ENCODE assay signal across 8 cellular contexts in genomic region chr17:7133424-7133823, GRCh38. TPM values are rescaled to one million over a fixed set of nuclear protein-coding genes. Genes with fewer than 3 reads are reported as not detected.
DNase-seq lines count a peak whose midpoint lies in the region; ATAC-seq and TF ChIP-seq lines count a peak whose summit lies in the region.

No MANE protein-coding gene starts in this region.

- H3K27ac Mint-ChIP-seq in CD4-positive, alpha-beta T cell: peak overlapping the region; percentile 88
- peak overlapping the region; percentile 81 for H3K27ac Mint-ChIP-seq in activated T-helper 1 cell treated with anti-CD3 and anti-CD28 coated beads, Interleukin-12 subunit alpha, Interleukin-12 subunit beta, Interleukin-2, Interleukin-4 antibody, amounts not matched to agents 30 ng/mL and 10 ng/mL and 1 ng/mL, durations not matched to agents 14 hours and 24 hours and 36 hours
- peak overlapping the region; percentile 80 for H3K27ac Mint-ChIP-seq in stimulated activated effector memory CD8-positive, alpha-beta T cell treated with anti-CD3 and anti-CD28 coated beads, Interleukin-12 subunit alpha, Interleukin-12 subunit beta, amount 100 ng/mL, for 72 hours

- peak overlapping the region; percentile 66 for H3K4me3 Mint-ChIP-seq in CD4-positive, alpha-beta T cell
- H3K4me3 Mint-ChIP-seq in activated T-helper 1 cell treated with anti-CD3 and anti-CD28 coated beads, Interleukin-12 subunit alpha, Interleukin-12 subunit beta, Interleukin-2, Interleukin-4 antibody, amounts not matched to agents 30 ng/mL and 10 ng/mL and 1 ng/mL, durations not matched to agents 14 hours and 24 hours and 36 hours: peak overlapping the region; percentile 54
- H3K4me3 Mint-ChIP-seq in stimulated activated effector memory CD8-positive, alpha-beta T cell treated with anti-CD3 and anti-CD28 coated beads, Interleukin-12 subunit alpha, Interleukin-12 subunit beta, amount 100 ng/mL, for 72 hours: peak overlapping the region; percentile 60

- intact Hi-C loops in CD4-positive, alpha-beta T cell (cut with DNase I, micrococcal nuclease): no loop called here
- intact Hi-C loops in activated T-helper 1 cell treated with anti-CD3 and anti-CD28 coated beads, Interleukin-12 subunit alpha, Interleukin-12 subunit beta, Interleukin-2, Interleukin-4 antibody, amounts not matched to agents 30 ng/mL and 10 ng/mL and 1 ng/mL, durations not matched to agents 14 hours and 24 hours and 36 hours (cut with micrococcal nuclease): no loop called here

- POLR2A ChIA-PET in CD4-positive, alpha-beta T cell (lab: Charles Lee): interaction anchor here (1.2 to 3.2 kb wide), 5 partner anchors 81 to 118 kb away, joined by 3 to 51 read pairs (median 5); partner anchors contain the start of gene SLC16A13

- H3K36me3 Mint-ChIP-seq in CD4-positive, alpha-beta T cell (ENCODE audit: low read depth): no peaks in the 10 kb centered on the region
- H3K36me3 Mint-ChIP-seq in activated T-helper 1 cell treated with anti-CD3 and anti-CD28 coated beads, Interleukin-12 subunit alpha, Interleukin-12 subunit beta, Interleukin-2, Interleukin-4 antibody, amounts not matched to agents 30 ng/mL and 10 ng/mL and 1 ng/mL, durations not matched to agents 14 hours and 24 hours and 36 hours (ENCODE audit: low read depth): peaks cover 1% of the 10 kb centered on the region
- no peaks in the 10 kb centered on the region for H3K36me3 Mint-ChIP-seq in stimulated activated effector memory CD8-positive, alpha-beta T cell treated with anti-CD3 and anti-CD28 coated beads, Interleukin-12 subunit alpha, Interleukin-12 subunit beta, amount 100 ng/mL, for 72 hours

- H3K9me3 Mint-ChIP-seq in CD4-positive, alpha-beta T cell: no peaks in the 10 kb centered on the region
- H3K9me3 Mint-ChIP-seq in activated T-helper 1 cell treated with anti-CD3 and anti-CD28 coated beads, Interleukin-12 subunit alpha, Interleukin-12 subunit beta, Interleukin-2, Interleukin-4 antibody, amounts not matched to agents 30 ng/mL and 10 ng/mL and 1 ng/mL, durations not matched to agents 14 hours and 24 hours and 36 hours: no peaks in the 10 kb centered on the region
- no peaks in the 10 kb centered on the region for H3K9me3 Mint-ChIP-seq in stimulated activated effector memory CD8-positive, alpha-beta T cell treated with anti-CD3 and anti-CD28 coated beads, Interleukin-12 subunit alpha, Interleukin-12 subunit beta, amount 100 ng/mL, for 72 hours

- peaks cover 4% of the 10 kb centered on the region for H3K27me3 Mint-ChIP-seq in CD4-positive, alpha-beta T cell
- H3K27me3 Mint-ChIP-seq in activated T-helper 1 cell treated with anti-CD3 and anti-CD28 coated beads, Interleukin-12 subunit alpha, Interleukin-12 subunit beta, Interleukin-2, Interleukin-4 antibody, amounts not matched to agents 30 ng/mL and 10 ng/mL and 1 ng/mL, durations not matched to agents 14 hours and 24 hours and 36 hours (ENCODE audit: insufficient read depth): peaks cover 19% of the 10 kb centered on the region

- no peaks in the 10 kb centered on the region for H3K27me3 ChIP-seq in CD4-positive, alpha-beta T cell (ENCODE audit: control insufficient read depth, insufficient read depth, low read length)

- no peak for ATAC-seq in CD4-positive, alpha-beta T cell (ENCODE audit: poor library complexity)
- ATAC-seq in stimulated activated effector memory CD8-positive, alpha-beta T cell treated with anti-CD3 and anti-CD28 coated beads, Interleukin-12 subunit alpha, Interleukin-12 subunit beta, amount 100 ng/mL, for 72 hours: peak; percentile 64
- ATAC-seq in GM18868 (IDR thresholded peaks at IDR 0.05; ENCODE audit: unreplicated experiment): no peak

- H3K4me1 Mint-ChIP-seq in CD4-positive, alpha-beta T cell (ENCODE audit: low read depth): peaks cover 29% of the 10 kb centered on the region
- peaks cover 28% of the 10 kb centered on the region for H3K4me1 Mint-ChIP-seq in activated T-helper 1 cell treated with anti-CD3 and anti-CD28 coated beads, Interleukin-12 subunit alpha, Interleukin-12 subunit beta, Interleukin-2, Interleukin-4 antibody, amounts not matched to agents 30 ng/mL and 10 ng/mL and 1 ng/mL, durations not matched to agents 14 hours and 24 hours and 36 hours (ENCODE audit: low read depth)
- H3K4me1 Mint-ChIP-seq in stimulated activated effector memory CD8-positive, alpha-beta T cell treated with anti-CD3 and anti-CD28 coated beads, Interleukin-12 subunit alpha, Interleukin-12 subunit beta, amount 100 ng/mL, for 72 hours: peaks cover 29% of the 10 kb centered on the region

- CTCF ChIA-PET in CD4-positive, alpha-beta T cell (lab: Charles Lee): interaction anchor here (0.9 to 7.2 kb wide), 6 partner anchors 44 to 93 kb away, joined by 3 to 77 read pairs (median 6); no protein-coding TSS in a partner anchor

- H3K9me3 ChIP-seq in CD4-positive, alpha-beta T cell (ENCODE audit: control insufficient read depth, low read length): no peaks in the 10 kb centered on the region

- DNase-seq in CD4-positive, alpha-beta T cell: peak in 9 of 10 experiments; percentile 3 to 42 (median 13)
- DNase-seq in MV-4-11 (lab: John Stamatoyannopoulos, UW): peak; percentile 95
- peak; percentile 13 for DNase-seq in activated T-helper 1 cell treated with anti-CD3 and anti-CD28 coated beads, Interleukin-12 subunit alpha, Interleukin-12 subunit beta, Interleukin-2, Interleukin-4 antibody, amounts not matched to agents 30 ng/mL and 10 ng/mL and 1 ng/mL, durations not matched to agents 14 hours and 24 hours and 36 hours (ENCODE audit: low spot score)
- DNase-seq in iPS-NIHi7 (ENCODE audit: extremely low spot score): peak; percentile 45
- peak; percentile 24 to 62 for DNase-seq in stimulated activated effector memory CD8-positive, alpha-beta T cell treated with anti-CD3 and anti-CD28 coated beads, Interleukin-12 subunit alpha, Interleukin-12 subunit beta, amount 100 ng/mL, for 72 hours (ENCODE audit: low spot score in 2 of 2)
- DNase-seq in hippocampal formation (lab: John Stamatoyannopoulos, UW): no peak
- no peak for DNase-seq in NCI-H748 (lab: John Stamatoyannopoulos, UW; ENCODE audit: unreplicated experiment)

- TF ChIP-seq CTCF in CD4-positive, alpha-beta T cell (IDR thresholded peaks at IDR 0.05): no peak

- no peak overlapping the region for H3K27ac ChIP-seq in CD4-positive, alpha-beta T cell (ENCODE audit: low read depth, low read length)

RNA-seq across cellular contexts. Expression of gene ASGR2, which starts 18.8 kb away (rescaled TPM):
- total RNA-seq in CD4-positive, alpha-beta T cell: under 1 TPM; 0.20 to 0.36 TPM
- not detected in 2 replicates for total RNA-seq in activated T-helper 1 cell treated with anti-CD3 and anti-CD28 coated beads, Interleukin-12 subunit alpha, Interleukin-12 subunit beta, Interleukin-2, Interleukin-4 antibody, amounts not matched to agents 30 ng/mL and 10 ng/mL and 1 ng/mL, durations not matched to agents 14 hours and 24 hours and 36 hours

RNA-seq across cellular contexts. Expression of gene ASGR1, which starts 45.7 kb away (rescaled TPM):
- total RNA-seq in CD4-positive, alpha-beta T cell: under 1 TPM; 0.64 to 0.85 TPM
- total RNA-seq in activated T-helper 1 cell treated with anti-CD3 and anti-CD28 coated beads, Interleukin-12 subunit alpha, Interleukin-12 subunit beta, Interleukin-2, Interleukin-4 antibody, amounts not matched to agents 30 ng/mL and 10 ng/mL and 1 ng/mL, durations not matched to agents 14 hours and 24 hours and 36 hours: 1.1 and 1.6 TPM in 2 replicates

RNA-seq across cellular contexts. Expression of gene CLEC10A, which starts 53.4 kb away (rescaled TPM):
- total RNA-seq in CD4-positive, alpha-beta T cell: under 1 TPM; 0.59 to 0.96 TPM
- not detected in 2 replicates for total RNA-seq in activated T-helper 1 cell treated with anti-CD3 and anti-CD28 coated beads, Interleukin-12 subunit alpha, Interleukin-12 subunit beta, Interleukin-2, Interleukin-4 antibody, amounts not matched to agents 30 ng/mL and 10 ng/mL and 1 ng/mL, durations not matched to agents 14 hours and 24 hours and 36 hours

Comparison
In these comparisons a context has a peak if more than half of its experiments do, and no peak if none do; other contexts are left out.
1. DNase-seq: peak in CD4-positive, alpha-beta T cell (9 of 10), MV-4-11 (single experiment), activated T-helper 1 cell treated with anti-CD3 and anti-CD28 coated beads, Interleukin-12 subunit alpha, Interleukin-12 subunit beta, Interleukin-2, Interleukin-4 antibody, amounts not matched to agents 30 ng/mL and 10 ng/mL and 1 ng/mL, durations not matched to agents 14 hours and 24 hours and 36 hours (single experiment), iPS-NIHi7 (single experiment) and stimulated activated effector memory CD8-positive, alpha-beta T cell treated with anti-CD3 and anti-CD28 coated beads, Interleukin-12 subunit alpha, Interleukin-12 subunit beta, amount 100 ng/mL, for 72 hours (2 of 2); none in hippocampal formation (0 of 2) and NCI-H748 (single experiment).
2. Peak in every context shown above with its lines, with median percentiles within 50 percentile points of each other: H3K27ac Mint-ChIP-seq and H3K4me3 Mint-ChIP-seq.